ENCODE assay signal across 28 cellular contexts in genomic region chr21:30580132-30580531, GRCh38. TPM values are rescaled to one million over a fixed set of nuclear protein-coding genes. Genes with fewer than 3 reads are reported as not detected.
"Had no signal": no experiment of that assay in that cellular context is flagged by ENCODE, and none has a peak within 500 bp of the region (broad histone marks: within the 10 kb centered on the region; RNA-seq: fewer than 3 reads in every experiment).

No MANE protein-coding gene starts in this region.

- H3K27ac Mint-ChIP-seq: activated B cell treated with CpG ODN at 0.5 μM for 24 hours; activated CD4-positive, alpha-beta T cell treated with anti-CD3 and anti-CD28 coated beads, Interleukin-2, amount 10 ng/mL, durations not matched to agents 24 days and 14 days; activated CD8-positive, alpha-beta memory T cell treated with anti-CD3 and anti-CD28 coated beads, Interleukin-2, amount 10 ng/mL, durations not matched to agents 7 days and 5 days; activated naive CD4-positive, alpha-beta T cell treated with anti-CD3 and anti-CD28 coated beads, Interleukin-2, amount 50 U/mL, for 72 hours; activated naive CD8-positive, alpha-beta T cell treated with anti-CD3 and anti-CD28 coated beads, Interleukin-2, amount 50 U/mL, for 24 hours; activated T-cell treated with anti-CD3 and anti-CD28 coated beads, Interleukin-2, amount 50 U/mL, for 24 hours; T-helper 17 cell had no signal

- ATAC-seq: activated CD8-positive, alpha-beta memory T cell treated with anti-CD3 and anti-CD28 coated beads, Interleukin-2, amount 10 ng/mL, durations not matched to agents 7 days and 5 days; activated naive CD4-positive, alpha-beta T cell treated with anti-CD3 and anti-CD28 coated beads, Interleukin-2, amount 50 U/mL, for 72 hours; activated naive CD8-positive, alpha-beta T cell treated with anti-CD3 and anti-CD28 coated beads, Interleukin-2, amount 50 U/mL, for 24 hours; body of pancreas; T-helper 17 cell had no signal

- H3K4me3 Mint-ChIP-seq: activated B cell treated with CpG ODN at 0.5 μM for 24 hours; activated CD4-positive, alpha-beta T cell treated with anti-CD3 and anti-CD28 coated beads, Interleukin-2, amount 10 ng/mL, durations not matched to agents 24 days and 14 days; activated CD8-positive, alpha-beta memory T cell treated with anti-CD3 and anti-CD28 coated beads, Interleukin-2, amount 10 ng/mL, durations not matched to agents 7 days and 5 days; activated naive CD8-positive, alpha-beta T cell treated with anti-CD3 and anti-CD28 coated beads, Interleukin-2, amount 50 U/mL, for 24 hours; activated T-cell treated with anti-CD3 and anti-CD28 coated beads, Interleukin-2, amount 50 U/mL, for 24 hours; T-helper 17 cell had no signal

- DNase-seq: activated B cell treated with CpG ODN at 0.5 μM for 24 hours; activated CD4-positive, alpha-beta T cell treated with anti-CD3 and anti-CD28 coated beads for 1 hour; activated CD4-positive, alpha-beta T cell treated with anti-CD3 and anti-CD28 coated beads, Interleukin-2, amount 10 ng/mL, durations not matched to agents 24 days and 14 days; activated CD4-positive, alpha-beta T cell treated with anti-CD3 and anti-CD28 coated beads, Interleukin-2, amount 50 U/mL, for 48 hours; activated CD8-positive, alpha-beta memory T cell treated with anti-CD3 and anti-CD28 coated beads, Interleukin-2, amount 10 ng/mL, durations not matched to agents 7 days and 5 days; activated effector memory CD4-positive, alpha-beta T cell treated with anti-CD3 and anti-CD28 coated beads, Interleukin-2, amount 50 U/mL, for 16 hours; activated naive CD4-positive, alpha-beta T cell treated with Interleukin-2 at 50 U/mL for 16 hours; activated naive CD8-positive, alpha-beta T cell treated with anti-CD3 and anti-CD28 coated beads, Interleukin-2, amount 50 U/mL, for 24 hours; activated T-cell treated with anti-CD3 and anti-CD28 coated beads, Interleukin-2, amount 50 U/mL, for 24 hours; amniotic stem cell; body of pancreas; central memory CD4-positive, alpha-beta T cell; KG1; NCI-H1092; NCI-H1694; NCI-H2029; NCI-H526; NCI-H82; SIG-M5; T-helper 17 cell; T-helper 9 cell had no signal

- H3K27ac ChIP-seq: ascending aorta, body of pancreas had no signal

- H3K4me3 ChIP-seq: ascending aorta, body of pancreas had no signal

- H3K9me3 ChIP-seq: ascending aorta, body of pancreas had no signal

- H3K36me3 Mint-ChIP-seq: activated CD8-positive, alpha-beta memory T cell treated with anti-CD3 and anti-CD28 coated beads, Interleukin-2, amount 10 ng/mL, durations not matched to agents 7 days and 5 days; activated naive CD4-positive, alpha-beta T cell treated with anti-CD3 and anti-CD28 coated beads, Interleukin-2, amount 50 U/mL, for 72 hours had no signal

- H3K27me3 ChIP-seq: ascending aorta, body of pancreas had no signal

- H3K36me3 ChIP-seq: ascending aorta had no signal

- H3K27me3 Mint-ChIP-seq: activated B cell treated with CpG ODN at 0.5 μM for 24 hours; activated CD4-positive, alpha-beta T cell treated with anti-CD3 and anti-CD28 coated beads, Interleukin-2, amount 10 ng/mL, durations not matched to agents 24 days and 14 days; activated CD8-positive, alpha-beta memory T cell treated with anti-CD3 and anti-CD28 coated beads, Interleukin-2, amount 10 ng/mL, durations not matched to agents 7 days and 5 days; activated naive CD8-positive, alpha-beta T cell treated with anti-CD3 and anti-CD28 coated beads, Interleukin-2, amount 50 U/mL, for 24 hours; activated T-cell treated with anti-CD3 and anti-CD28 coated beads, Interleukin-2, amount 50 U/mL, for 24 hours; T-helper 17 cell had no signal

- H3K4me1 Mint-ChIP-seq: activated B cell treated with CpG ODN at 0.5 μM for 24 hours; activated CD4-positive, alpha-beta T cell treated with anti-CD3 and anti-CD28 coated beads, Interleukin-2, amount 10 ng/mL, durations not matched to agents 24 days and 14 days; activated CD8-positive, alpha-beta memory T cell treated with anti-CD3 and anti-CD28 coated beads, Interleukin-2, amount 10 ng/mL, durations not matched to agents 7 days and 5 days; activated naive CD8-positive, alpha-beta T cell treated with anti-CD3 and anti-CD28 coated beads, Interleukin-2, amount 50 U/mL, for 24 hours; T-helper 17 cell had no signal

- H3K9me3 Mint-ChIP-seq: activated CD4-positive, alpha-beta T cell treated with anti-CD3 and anti-CD28 coated beads, Interleukin-2, amount 10 ng/mL, durations not matched to agents 24 days and 14 days; activated naive CD8-positive, alpha-beta T cell treated with anti-CD3 and anti-CD28 coated beads, Interleukin-2, amount 50 U/mL, for 24 hours; activated T-cell treated with anti-CD3 and anti-CD28 coated beads, Interleukin-2, amount 50 U/mL, for 24 hours had no signal

- H3K4me1 ChIP-seq: ascending aorta, body of pancreas had no signal

RNA-seq across cellular contexts. Expression of gene KRTAP22-2, which starts 10.1 kb away (rescaled TPM):
- total RNA-seq: activated B cell treated with CpG ODN at 0.5 μM for 24 hours; activated CD4-positive, alpha-beta T cell treated with anti-CD3 and anti-CD28 coated beads, Interleukin-2, amount 10 ng/mL, durations not matched to agents 24 days and 14 days; activated CD8-positive, alpha-beta memory T cell treated with anti-CD3 and anti-CD28 coated beads, Interleukin-2, amount 10 ng/mL, durations not matched to agents 7 days and 5 days; activated naive CD4-positive, alpha-beta T cell treated with anti-CD3 and anti-CD28 coated beads, Interleukin-2, amount 50 U/mL, for 72 hours; ascending aorta; body of pancreas; bronchial epithelial cell; LHCN-M2; MCF 10A; NCI-H460; RPMI7951; T-helper 17 cell had no signal

RNA-seq across cellular contexts. Expression of gene KRTAP6-3, which starts 12.1 kb away (rescaled TPM):
- total RNA-seq: activated B cell treated with CpG ODN at 0.5 μM for 24 hours; activated CD4-positive, alpha-beta T cell treated with anti-CD3 and anti-CD28 coated beads, Interleukin-2, amount 10 ng/mL, durations not matched to agents 24 days and 14 days; activated CD8-positive, alpha-beta memory T cell treated with anti-CD3 and anti-CD28 coated beads, Interleukin-2, amount 10 ng/mL, durations not matched to agents 7 days and 5 days; activated naive CD4-positive, alpha-beta T cell treated with anti-CD3 and anti-CD28 coated beads, Interleukin-2, amount 50 U/mL, for 72 hours; ascending aorta; body of pancreas; bronchial epithelial cell; LHCN-M2; MCF 10A; NCI-H460; RPMI7951; T-helper 17 cell had no signal

RNA-seq across cellular contexts. Expression of gene KRTAP6-2, which starts 18.6 kb away (rescaled TPM):
- total RNA-seq: activated B cell treated with CpG ODN at 0.5 μM for 24 hours; activated CD4-positive, alpha-beta T cell treated with anti-CD3 and anti-CD28 coated beads, Interleukin-2, amount 10 ng/mL, durations not matched to agents 24 days and 14 days; activated CD8-positive, alpha-beta memory T cell treated with anti-CD3 and anti-CD28 coated beads, Interleukin-2, amount 10 ng/mL, durations not matched to agents 7 days and 5 days; activated naive CD4-positive, alpha-beta T cell treated with anti-CD3 and anti-CD28 coated beads, Interleukin-2, amount 50 U/mL, for 72 hours; ascending aorta; body of pancreas; bronchial epithelial cell; LHCN-M2; MCF 10A; NCI-H460; RPMI7951; T-helper 17 cell had no signal

RNA-seq across cellular contexts. Expression of gene KRTAP19-7, which starts 19.0 kb away (rescaled TPM):
- total RNA-seq: activated B cell treated with CpG ODN at 0.5 μM for 24 hours; activated CD4-positive, alpha-beta T cell treated with anti-CD3 and anti-CD28 coated beads, Interleukin-2, amount 10 ng/mL, durations not matched to agents 24 days and 14 days; activated CD8-positive, alpha-beta memory T cell treated with anti-CD3 and anti-CD28 coated beads, Interleukin-2, amount 10 ng/mL, durations not matched to agents 7 days and 5 days; activated naive CD4-positive, alpha-beta T cell treated with anti-CD3 and anti-CD28 coated beads, Interleukin-2, amount 50 U/mL, for 72 hours; ascending aorta; body of pancreas; bronchial epithelial cell; LHCN-M2; MCF 10A; NCI-H460; RPMI7951; T-helper 17 cell had no signal

RNA-seq across cellular contexts. Expression of gene KRTAP22-1, which starts 20.8 kb away (rescaled TPM):
- total RNA-seq: activated B cell treated with CpG ODN at 0.5 μM for 24 hours; activated CD4-positive, alpha-beta T cell treated with anti-CD3 and anti-CD28 coated beads, Interleukin-2, amount 10 ng/mL, durations not matched to agents 24 days and 14 days; activated CD8-positive, alpha-beta memory T cell treated with anti-CD3 and anti-CD28 coated beads, Interleukin-2, amount 10 ng/mL, durations not matched to agents 7 days and 5 days; activated naive CD4-positive, alpha-beta T cell treated with anti-CD3 and anti-CD28 coated beads, Interleukin-2, amount 50 U/mL, for 72 hours; ascending aorta; body of pancreas; bronchial epithelial cell; LHCN-M2; MCF 10A; NCI-H460; RPMI7951; T-helper 17 cell had no signal
